ENCODE assay signal across 1 cellular context in the genomic region with DNA sequence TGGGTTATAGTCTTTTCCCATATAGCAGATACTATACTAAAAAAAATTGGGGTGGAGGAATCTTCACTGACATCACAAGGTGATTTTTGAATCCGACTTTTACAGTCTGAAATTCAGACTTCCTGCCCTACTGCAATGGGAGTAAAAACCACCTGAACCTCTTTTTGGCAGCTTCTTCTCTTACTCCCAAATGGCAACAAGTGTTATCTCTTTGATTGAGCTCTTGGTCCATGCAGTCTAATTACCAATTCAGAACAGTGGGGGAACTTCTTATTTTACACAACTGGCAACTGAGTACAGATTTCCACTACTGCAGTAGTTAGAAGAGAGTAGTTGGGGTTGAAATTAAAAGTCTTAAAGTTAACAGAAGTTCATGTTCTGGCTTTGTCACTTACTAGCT.
TF ChIP-seq lines count a peak whose summit lies in the region.

No MANE protein-coding gene starts in this region.

TF ChIP-seq in GM23338, 12 proteins besides CTCF, POLR2A, EP300 and RAD21 (continued from another document):
- TF ChIP-seq, protein P1, sequence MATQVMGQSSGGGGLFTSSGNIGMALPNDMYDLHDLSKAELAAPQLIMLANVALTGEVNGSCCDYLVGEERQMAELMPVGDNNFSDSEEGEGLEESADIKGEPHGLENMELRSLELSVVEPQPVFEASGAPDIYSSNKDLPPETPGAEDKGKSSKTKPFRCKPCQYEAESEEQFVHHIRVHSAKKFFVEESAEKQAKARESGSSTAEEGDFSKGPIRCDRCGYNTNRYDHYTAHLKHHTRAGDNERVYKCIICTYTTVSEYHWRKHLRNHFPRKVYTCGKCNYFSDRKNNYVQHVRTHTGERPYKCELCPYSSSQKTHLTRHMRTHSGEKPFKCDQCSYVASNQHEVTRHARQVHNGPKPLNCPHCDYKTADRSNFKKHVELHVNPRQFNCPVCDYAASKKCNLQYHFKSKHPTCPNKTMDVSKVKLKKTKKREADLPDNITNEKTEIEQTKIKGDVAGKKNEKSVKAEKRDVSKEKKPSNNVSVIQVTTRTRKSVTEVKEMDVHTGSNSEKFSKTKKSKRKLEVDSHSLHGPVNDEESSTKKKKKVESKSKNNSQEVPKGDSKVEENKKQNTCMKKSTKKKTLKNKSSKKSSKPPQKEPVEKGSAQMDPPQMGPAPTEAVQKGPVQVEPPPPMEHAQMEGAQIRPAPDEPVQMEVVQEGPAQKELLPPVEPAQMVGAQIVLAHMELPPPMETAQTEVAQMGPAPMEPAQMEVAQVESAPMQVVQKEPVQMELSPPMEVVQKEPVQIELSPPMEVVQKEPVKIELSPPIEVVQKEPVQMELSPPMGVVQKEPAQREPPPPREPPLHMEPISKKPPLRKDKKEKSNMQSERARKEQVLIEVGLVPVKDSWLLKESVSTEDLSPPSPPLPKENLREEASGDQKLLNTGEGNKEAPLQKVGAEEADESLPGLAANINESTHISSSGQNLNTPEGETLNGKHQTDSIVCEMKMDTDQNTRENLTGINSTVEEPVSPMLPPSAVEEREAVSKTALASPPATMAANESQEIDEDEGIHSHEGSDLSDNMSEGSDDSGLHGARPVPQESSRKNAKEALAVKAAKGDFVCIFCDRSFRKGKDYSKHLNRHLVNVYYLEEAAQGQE (IDR thresholded peaks at IDR 0.05; ENCODE audit: unreplicated experiment) = no peak
- no peak for TF ChIP-seq STAT1 (IDR thresholded peaks at IDR 0.05; ENCODE audit: unreplicated experiment)
- TF ChIP-seq EZH2 (IDR thresholded peaks at IDR 0.05; ENCODE audit: low read depth, unreplicated experiment) = no peak
- TF ChIP-seq, protein P2, sequence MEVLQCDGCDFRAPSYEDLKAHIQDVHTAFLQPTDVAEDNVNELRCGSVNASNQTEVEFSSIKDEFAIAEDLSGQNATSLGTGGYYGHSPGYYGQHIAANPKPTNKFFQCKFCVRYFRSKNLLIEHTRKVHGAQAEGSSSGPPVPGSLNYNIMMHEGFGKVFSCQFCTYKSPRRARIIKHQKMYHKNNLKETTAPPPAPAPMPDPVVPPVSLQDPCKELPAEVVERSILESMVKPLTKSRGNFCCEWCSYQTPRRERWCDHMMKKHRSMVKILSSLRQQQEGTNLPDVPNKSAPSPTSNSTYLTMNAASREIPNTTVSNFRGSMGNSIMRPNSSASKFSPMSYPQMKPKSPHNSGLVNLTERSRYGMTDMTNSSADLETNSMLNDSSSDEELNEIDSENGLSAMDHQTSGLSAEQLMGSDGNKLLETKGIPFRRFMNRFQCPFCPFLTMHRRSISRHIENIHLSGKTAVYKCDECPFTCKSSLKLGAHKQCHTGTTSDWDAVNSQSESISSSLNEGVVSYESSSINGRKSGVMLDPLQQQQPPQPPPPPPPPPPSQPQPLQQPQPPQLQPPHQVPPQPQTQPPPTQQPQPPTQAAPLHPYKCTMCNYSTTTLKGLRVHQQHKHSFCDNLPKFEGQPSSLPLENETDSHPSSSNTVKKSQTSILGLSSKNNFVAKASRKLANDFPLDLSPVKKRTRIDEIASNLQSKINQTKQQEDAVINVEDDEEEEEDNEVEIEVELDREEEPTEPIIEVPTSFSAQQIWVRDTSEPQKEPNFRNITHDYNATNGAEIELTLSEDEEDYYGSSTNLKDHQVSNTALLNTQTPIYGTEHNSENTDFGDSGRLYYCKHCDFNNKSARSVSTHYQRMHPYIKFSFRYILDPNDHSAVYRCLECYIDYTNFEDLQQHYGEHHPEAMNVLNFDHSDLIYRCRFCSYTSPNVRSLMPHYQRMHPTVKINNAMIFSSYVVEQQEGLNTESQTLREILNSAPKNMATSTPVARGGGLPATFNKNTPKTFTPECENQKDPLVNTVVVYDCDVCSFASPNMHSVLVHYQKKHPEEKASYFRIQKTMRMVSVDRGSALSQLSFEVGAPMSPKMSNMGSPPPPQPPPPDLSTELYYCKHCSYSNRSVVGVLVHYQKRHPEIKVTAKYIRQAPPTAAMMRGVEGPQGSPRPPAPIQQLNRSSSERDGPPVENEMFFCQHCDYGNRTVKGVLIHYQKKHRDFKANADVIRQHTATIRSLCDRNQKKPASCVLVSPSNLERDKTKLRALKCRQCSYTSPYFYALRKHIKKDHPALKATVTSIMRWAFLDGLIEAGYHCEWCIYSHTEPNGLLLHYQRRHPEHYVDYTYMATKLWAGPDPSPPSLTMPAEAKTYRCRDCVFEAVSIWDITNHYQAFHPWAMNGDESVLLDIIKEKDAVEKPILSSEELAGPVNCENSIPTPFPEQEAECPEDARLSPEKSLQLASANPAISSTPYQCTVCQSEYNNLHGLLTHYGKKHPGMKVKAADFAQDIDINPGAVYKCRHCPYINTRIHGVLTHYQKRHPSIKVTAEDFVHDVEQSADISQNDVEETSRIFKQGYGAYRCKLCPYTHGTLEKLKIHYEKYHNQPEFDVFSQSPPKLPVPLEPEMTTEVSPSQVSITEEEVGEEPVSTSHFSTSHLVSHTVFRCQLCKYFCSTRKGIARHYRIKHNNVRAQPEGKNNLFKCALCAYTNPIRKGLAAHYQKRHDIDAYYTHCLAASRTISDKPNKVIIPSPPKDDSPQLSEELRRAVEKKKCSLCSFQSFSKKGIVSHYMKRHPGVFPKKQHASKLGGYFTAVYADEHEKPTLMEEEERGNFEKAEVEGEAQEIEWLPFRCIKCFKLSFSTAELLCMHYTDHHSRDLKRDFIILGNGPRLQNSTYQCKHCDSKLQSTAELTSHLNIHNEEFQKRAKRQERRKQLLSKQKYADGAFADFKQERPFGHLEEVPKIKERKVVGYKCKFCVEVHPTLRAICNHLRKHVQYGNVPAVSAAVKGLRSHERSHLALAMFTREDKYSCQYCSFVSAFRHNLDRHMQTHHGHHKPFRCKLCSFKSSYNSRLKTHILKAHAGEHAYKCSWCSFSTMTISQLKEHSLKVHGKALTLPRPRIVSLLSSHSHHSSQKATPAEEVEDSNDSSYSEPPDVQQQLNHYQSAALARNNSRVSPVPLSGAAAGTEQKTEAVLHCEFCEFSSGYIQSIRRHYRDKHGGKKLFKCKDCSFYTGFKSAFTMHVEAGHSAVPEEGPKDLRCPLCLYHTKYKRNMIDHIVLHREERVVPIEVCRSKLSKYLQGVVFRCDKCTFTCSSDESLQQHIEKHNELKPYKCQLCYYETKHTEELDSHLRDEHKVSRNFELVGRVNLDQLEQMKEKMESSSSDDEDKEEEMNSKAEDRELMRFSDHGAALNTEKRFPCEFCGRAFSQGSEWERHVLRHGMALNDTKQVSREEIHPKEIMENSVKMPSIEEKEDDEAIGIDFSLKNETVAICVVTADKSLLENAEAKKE (CRISPR knock-in tag; IDR thresholded peaks at IDR 0.05) = no peak
- no peak for TF ChIP-seq JUNB (IDR thresholded peaks at IDR 0.05; ENCODE audit: unreplicated experiment)
- TF ChIP-seq, protein P3, sequence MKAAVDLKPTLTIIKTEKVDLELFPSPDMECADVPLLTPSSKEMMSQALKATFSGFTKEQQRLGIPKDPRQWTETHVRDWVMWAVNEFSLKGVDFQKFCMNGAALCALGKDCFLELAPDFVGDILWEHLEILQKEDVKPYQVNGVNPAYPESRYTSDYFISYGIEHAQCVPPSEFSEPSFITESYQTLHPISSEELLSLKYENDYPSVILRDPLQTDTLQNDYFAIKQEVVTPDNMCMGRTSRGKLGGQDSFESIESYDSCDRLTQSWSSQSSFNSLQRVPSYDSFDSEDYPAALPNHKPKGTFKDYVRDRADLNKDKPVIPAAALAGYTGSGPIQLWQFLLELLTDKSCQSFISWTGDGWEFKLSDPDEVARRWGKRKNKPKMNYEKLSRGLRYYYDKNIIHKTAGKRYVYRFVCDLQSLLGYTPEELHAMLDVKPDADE (IDR thresholded peaks at IDR 0.05) = no peak
- no peak for TF ChIP-seq NANOG (IDR thresholded peaks at IDR 0.05; ENCODE audit: borderline replicate concordance)
- no peak for TF ChIP-seq EZH2phosphoT487 (IDR thresholded peaks at IDR 0.05; ENCODE audit: unreplicated experiment)
